1 cellular context compared by ENCODE assay signal in genomic region chr2:38315707-38316333, GRCh38.
A peak's percentile ranks its signal among the peaks of the same experiment; 100 is the strongest.
TF ChIP-seq lines count a peak whose summit lies in the region.

No MANE protein-coding gene starts in this region.

TF ChIP-seq in HepG2, 621 proteins besides CTCF, POLR2A, EP300 and RAD21 (continued from another document and continues in another):
- TF ChIP-seq ARID5B (CRISPR knock-in tag; IDR thresholded peaks at IDR 0.05) (no peak), CHD2 (IDR thresholded peaks at IDR 0.05; ENCODE audit: low read depth, low read length) (no peak), ZNF598 (CRISPR knock-in tag; IDR thresholded peaks at IDR 0.05; ENCODE audit: borderline replicate concordance) (no peak), CBFB (CRISPR knock-in tag; IDR thresholded peaks at IDR 0.05) (no peak), ZNF839 (CRISPR knock-in tag; IDR thresholded peaks at IDR 0.05; ENCODE audit: borderline replicate concordance) (no peak), ZNF414 (CRISPR knock-in tag; IDR thresholded peaks at IDR 0.05) (no peak), NRL (CRISPR knock-in tag; IDR thresholded peaks at IDR 0.05; ENCODE audit: borderline replicate concordance) (no peak), HNF1B (CRISPR knock-in tag; IDR thresholded peaks at IDR 0.05) (no peak), EED (CRISPR knock-in tag; IDR thresholded peaks at IDR 0.05) (no peak), ZGPAT (CRISPR knock-in tag; IDR thresholded peaks at IDR 0.05) (peak; percentile 17; the same call in 1 of the 2 replicates), TMF1 (CRISPR knock-in tag; IDR thresholded peaks at IDR 0.05; ENCODE audit: low read depth) (no peak), STAG1 (CRISPR knock-in tag; IDR thresholded peaks at IDR 0.05) (peak; percentile 91), NFIC (IDR thresholded peaks at IDR 0.05; ENCODE audit: low read length) (peak; percentile 54; the same call in 1 of the 2 replicates), HMGXB4 (CRISPR knock-in tag; IDR thresholded peaks at IDR 0.05; ENCODE audit: borderline replicate concordance in 1 of 2, low read depth in 1 of 2) (0 out of 4 replicates have a peak, but pooled peaks of 1 of the 2 experiments have one; percentile 24), FOXK2 (IDR thresholded peaks at IDR 0.05) (no peak), ZSCAN30 (CRISPR knock-in tag; IDR thresholded peaks at IDR 0.05) (0 out of 2 replicates have a peak, but pooled peaks have one; percentile 44), PRDM15 (CRISPR knock-in tag; IDR thresholded peaks at IDR 0.05) (no peak), NFATC3 (CRISPR knock-in tag; IDR thresholded peaks at IDR 0.05) (no peak), ZNF749 (CRISPR knock-in tag; IDR thresholded peaks at IDR 0.05; ENCODE audit: borderline replicate concordance) (no peak), HDAC1 (CRISPR knock-in tag; IDR thresholded peaks at IDR 0.05) (no peak), ZNF557 (CRISPR knock-in tag; IDR thresholded peaks at IDR 0.05) (no peak), ZNF605 (CRISPR knock-in tag; IDR thresholded peaks at IDR 0.05) (no peak), ISL2 (CRISPR knock-in tag; IDR thresholded peaks at IDR 0.05) (peak; percentile 26; the same call in 1 of the 2 replicates), ERF (CRISPR knock-in tag; IDR thresholded peaks at IDR 0.05) (peak; percentile 25; the same call in 1 of the 2 replicates), AKNA (CRISPR knock-in tag; IDR thresholded peaks at IDR 0.05; ENCODE audit: borderline replicate concordance) (no peak), ZNF44 (CRISPR knock-in tag; IDR thresholded peaks at IDR 0.05) (no peak), MAFK (conservative IDR thresholded peaks at IDR 0.05 in 1 of 2, IDR thresholded peaks at IDR 0.05 in 1 of 2; ENCODE audit: low read length in 2 of 2) (peak; percentile 86 to 91), ZNF75D (CRISPR knock-in tag; IDR thresholded peaks at IDR 0.05; ENCODE audit: borderline replicate concordance) (no peak), SMYD3 (CRISPR knock-in tag; IDR thresholded peaks at IDR 0.05) (no peak), ZBTB10 (CRISPR knock-in tag; IDR thresholded peaks at IDR 0.05; ENCODE audit: borderline replicate concordance) (no peak), SRSF1 (optimal IDR thresholded peaks at IDR 0.05; ENCODE audit: low read depth, low read length) (no peak), ZNF264 (CRISPR knock-in tag; IDR thresholded peaks at IDR 0.05) (no peak), TEAD2 (CRISPR knock-in tag; IDR thresholded peaks at IDR 0.05) (no peak), MAFF (IDR thresholded peaks at IDR 0.05; ENCODE audit: low read depth, low read length) (peak; percentile 86)
